In the genomic region with DNA sequence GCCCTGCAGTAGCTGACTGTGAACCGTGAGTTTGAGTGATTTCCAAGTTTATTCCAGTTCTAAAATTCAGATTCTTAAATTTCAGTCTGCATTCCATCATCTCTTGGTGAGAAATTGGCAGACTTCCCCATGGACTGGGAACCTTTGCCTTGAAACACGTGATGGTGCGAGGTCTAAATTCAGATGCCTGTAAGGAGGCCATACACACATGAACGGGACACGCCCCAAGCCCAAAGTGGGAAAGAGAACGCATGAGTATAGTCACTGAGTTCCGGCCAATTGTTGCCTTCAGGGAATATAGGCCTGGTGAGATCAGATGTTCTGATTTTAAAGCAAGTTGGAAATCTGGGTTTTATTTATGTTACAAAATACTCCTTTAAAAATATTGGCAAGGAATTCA, we compare ENCODE assay signal across 29 cellular contexts.
DNase-seq lines count a peak whose midpoint lies in the region; ATAC-seq, FAIRE-seq and TF ChIP-seq lines count a peak whose summit lies in the region.
"Had no signal": no experiment of that assay in that cellular context is flagged by ENCODE, and none has a peak within 500 bp of the region (broad histone marks: within the 10 kb centered on the region; RNA-seq: fewer than 3 reads in every experiment).

No MANE protein-coding gene starts in this region.

- H3K36me3 ChIP-seq in gastroesophageal sphincter = no peaks in the 10 kb centered on the region
- H3K36me3 ChIP-seq: gastrocnemius medialis, Peyer's patch, right atrium auricular region, vagina had no signal

- ATAC-seq in gastroesophageal sphincter (peak; percentile 41), HG03139 (IDR thresholded peaks at IDR 0.05; ENCODE audit: unreplicated experiment) (no peak), HG03521 (IDR thresholded peaks at IDR 0.05; ENCODE audit: unreplicated experiment) (no peak)
- no peak for ATAC-seq in activated T-helper 17 cell treated with anti-CD3 and anti-CD28 coated beads, Interleukin-2, amount 50 U/mL, for 72 hours (replicated peaks)
- ATAC-seq: gastrocnemius medialis, GM12878 had no signal

- no peak overlapping the region for H3K4me3 Mint-ChIP-seq in activated T-helper 17 cell treated with anti-CD3 and anti-CD28 coated beads, Interleukin-2, amount 50 U/mL, for 72 hours
- H3K4me3 Mint-ChIP-seq: activated CD4-positive, alpha-beta memory T cell treated with anti-CD3 and anti-CD28 coated beads, Interleukin-2, amount 10 ng/mL, durations not matched to agents 7 days and 5 days; CD4-positive, CD25-positive, alpha-beta regulatory T cell; memory B cell; naive B cell had no signal

- peaks cover 0 to 8% (median 0%) of the 10 kb centered on the region in 3 donors for H3K4me1 ChIP-seq in gastroesophageal sphincter
- H3K4me1 ChIP-seq: gastrocnemius medialis, Peyer's patch, right atrium auricular region, vagina had no signal

- H3K4me1 Mint-ChIP-seq in activated T-helper 17 cell treated with anti-CD3 and anti-CD28 coated beads, Interleukin-2, amount 50 U/mL, for 72 hours = no peaks in the 10 kb centered on the region
- H3K4me1 Mint-ChIP-seq: activated CD4-positive, alpha-beta memory T cell treated with anti-CD3 and anti-CD28 coated beads, Interleukin-2, amount 10 ng/mL, durations not matched to agents 7 days and 5 days; CD4-positive, CD25-positive, alpha-beta regulatory T cell; memory B cell; naive B cell had no signal

- no peak overlapping the region for H3K27ac Mint-ChIP-seq in activated T-helper 17 cell treated with anti-CD3 and anti-CD28 coated beads, Interleukin-2, amount 50 U/mL, for 72 hours
- H3K27ac Mint-ChIP-seq: activated CD4-positive, alpha-beta memory T cell treated with anti-CD3 and anti-CD28 coated beads, Interleukin-2, amount 10 ng/mL, durations not matched to agents 7 days and 5 days; memory B cell had no signal

- TF ChIP-seq POLR2A in gastroesophageal sphincter (IDR thresholded peaks at IDR 0.05) = no peak

- no peaks in the 10 kb centered on the region for H3K27me3 Mint-ChIP-seq in activated T-helper 17 cell treated with anti-CD3 and anti-CD28 coated beads, Interleukin-2, amount 50 U/mL, for 72 hours
- H3K27me3 Mint-ChIP-seq: activated CD4-positive, alpha-beta memory T cell treated with anti-CD3 and anti-CD28 coated beads, Interleukin-2, amount 10 ng/mL, durations not matched to agents 7 days and 5 days; CD4-positive, CD25-positive, alpha-beta regulatory T cell; memory B cell; naive B cell had no signal

- no peaks in the 10 kb centered on the region for H3K27me3 ChIP-seq in gastroesophageal sphincter
- H3K27me3 ChIP-seq: gastrocnemius medialis, Peyer's patch, right atrium auricular region, vagina had no signal

- H3K9me3 ChIP-seq in gastroesophageal sphincter = peaks cover 0 to 5% (median 0%) of the 10 kb centered on the region in 3 donors
- H3K9me3 ChIP-seq: gastrocnemius medialis, Peyer's patch, right atrium auricular region, vagina had no signal

- TF ChIP-seq EP300 in gastroesophageal sphincter (IDR thresholded peaks at IDR 0.05) = no peak

- DNase-seq in AG08395 (ENCODE audit: low spot score) = peak; percentile 25
- peak; percentile 85 for DNase-seq in HFF-Myc (ENCODE audit: extremely low read depth, low read depth)
- DNase-seq in cardiac fibroblast (ENCODE audit: low read depth in 2 of 2) = peak; percentile 15 to 74
- no peak for DNase-seq in D721Med (ENCODE audit: insufficient read length, low spot score)
- DNase-seq: activated CD4-positive, alpha-beta memory T cell treated with anti-CD3 and anti-CD28 coated beads, Interleukin-2, amount 10 ng/mL, durations not matched to agents 7 days and 5 days; activated CD4-positive, CD25-positive, alpha-beta regulatory T cell; activated naive CD4-positive, alpha-beta T cell treated with Interleukin-2 at 50 U/mL for 16 hours; CD4-positive, CD25-positive, alpha-beta regulatory T cell; effector memory CD4-positive, alpha-beta T cell; gastrocnemius medialis; GF-D8; GM23248; kidney glomerular epithelial cell; naive B cell; NCI-H1092 treated with DMSO at 0.1 percent for 48 hours; NCI-H2029 treated with DMSO at 0.1 percent for 48 hours; NCI-H446 treated with DMSO at 0.1 percent for 48 hours; NK-92 treated with Interleukin-12 subunit alpha and Interleukin-12 subunit beta, amount 100 ng/mL, for 24 hours; Peyer's patch had no signal

- TF ChIP-seq CTCF in HFF-Myc (IDR thresholded peaks at IDR 0.05; ENCODE audit: low read depth, low read length, missing control alignments) = no peak
- no peak for TF ChIP-seq CTCF in cardiac fibroblast (IDR thresholded peaks at IDR 0.05; ENCODE audit: low read depth, low read length)
- no peak for TF ChIP-seq CTCF in gastroesophageal sphincter (IDR thresholded peaks at IDR 0.05)
- TF ChIP-seq CTCF in D721Med (IDR thresholded peaks at IDR 0.05; ENCODE audit: insufficient read depth, missing control alignments) = no peak

- no peak overlapping the region for H3K27ac ChIP-seq in gastroesophageal sphincter
- H3K27ac ChIP-seq: gastrocnemius medialis, GM23248, KMS-11, Peyer's patch, right atrium auricular region, vagina had no signal

- no peak for FAIRE-seq in D721Med (lab: Jason Lieb, UNC)
- FAIRE-seq: GM12878, GM19239 had no signal

- 33 to 53% methylated on average over 3 to 6 of the region's 7 CpGs for WGBS in gastroesophageal sphincter (ENCODE audit: low coverage in 1 of 2), 2 donors

- H3K36me3 Mint-ChIP-seq in activated T-helper 17 cell treated with anti-CD3 and anti-CD28 coated beads, Interleukin-2, amount 50 U/mL, for 72 hours (ENCODE audit: low read depth) = no peaks in the 10 kb centered on the region
- H3K36me3 Mint-ChIP-seq: CD4-positive, CD25-positive, alpha-beta regulatory T cell; memory B cell; naive B cell had no signal

- H3K9me3 Mint-ChIP-seq in activated T-helper 17 cell treated with anti-CD3 and anti-CD28 coated beads, Interleukin-2, amount 50 U/mL, for 72 hours = peaks cover 12% of the 10 kb centered on the region

- no peak overlapping the region for H3K4me3 ChIP-seq in HFF-Myc (replicated peaks; ENCODE audit: low read depth, low read length)
- no peak overlapping the region for H3K4me3 ChIP-seq in cardiac fibroblast (replicated peaks in 1 of 2; ENCODE audit: low read depth in 2 of 2, low read length in 2 of 2)
- no peak overlapping the region for H3K4me3 ChIP-seq in gastroesophageal sphincter
- H3K4me3 ChIP-seq: gastrocnemius medialis, GM12878, GM23248, Peyer's patch, right atrium auricular region, vagina had no signal
